ENCODE assay signal across 1 cellular context in the genomic region with DNA sequence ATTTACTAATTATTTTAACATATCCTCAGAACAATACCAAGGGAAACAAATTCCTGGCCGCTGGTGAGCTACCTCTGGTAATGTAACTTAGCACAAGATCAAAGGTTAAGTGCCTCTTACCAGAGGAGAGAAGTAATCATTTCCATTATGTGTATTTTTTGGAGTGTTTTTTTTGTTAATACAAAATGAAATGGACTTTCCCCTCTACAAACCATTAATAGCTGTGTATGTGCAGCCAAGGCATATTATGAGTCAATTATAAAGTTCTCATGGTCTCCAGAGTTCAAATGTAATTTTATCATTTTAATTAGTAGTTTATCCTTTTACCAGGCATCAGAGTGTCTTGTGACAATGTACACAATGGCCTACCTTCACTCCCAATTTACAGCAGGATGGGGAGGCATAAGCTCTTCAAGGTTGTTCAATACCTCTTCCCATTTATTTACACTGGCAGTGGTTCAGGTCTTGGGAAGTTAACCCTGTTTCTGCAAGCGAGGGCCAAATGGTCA.
TF ChIP-seq lines count a peak whose summit lies in the region.

No MANE protein-coding gene starts in this region.

TF ChIP-seq in HEK293, 187 proteins besides CTCF, POLR2A, EP300 and RAD21 (continued from another document):
- TF ChIP-seq ZNF398 (tag by site-specific recombination; IDR thresholded peaks at IDR 0.05) (no peak), WT1 (tag by site-specific recombination; IDR thresholded peaks at IDR 0.05) (peak; percentile 97), ZNF843 (tag by site-specific recombination; IDR thresholded peaks at IDR 0.05) (0 out of 2 replicates have a peak, but pooled peaks have one; percentile 44), SP7 (tag by site-specific recombination; IDR thresholded peaks at IDR 0.05) (peak; percentile 89), FEZF1 (tag by site-specific recombination; IDR thresholded peaks at IDR 0.05) (peak; percentile 40), ZFP37 (tag by site-specific recombination; IDR thresholded peaks at IDR 0.05) (no peak), PRDM6 (tag by site-specific recombination; IDR thresholded peaks at IDR 0.05) (peak; percentile 70; the same call in 1 of the 2 replicates), OVOL3 (tag by site-specific recombination; IDR thresholded peaks at IDR 0.05) (peak; percentile 26; the same call in 1 of the 2 replicates)
- TF ChIP-seq, protein P1, sequence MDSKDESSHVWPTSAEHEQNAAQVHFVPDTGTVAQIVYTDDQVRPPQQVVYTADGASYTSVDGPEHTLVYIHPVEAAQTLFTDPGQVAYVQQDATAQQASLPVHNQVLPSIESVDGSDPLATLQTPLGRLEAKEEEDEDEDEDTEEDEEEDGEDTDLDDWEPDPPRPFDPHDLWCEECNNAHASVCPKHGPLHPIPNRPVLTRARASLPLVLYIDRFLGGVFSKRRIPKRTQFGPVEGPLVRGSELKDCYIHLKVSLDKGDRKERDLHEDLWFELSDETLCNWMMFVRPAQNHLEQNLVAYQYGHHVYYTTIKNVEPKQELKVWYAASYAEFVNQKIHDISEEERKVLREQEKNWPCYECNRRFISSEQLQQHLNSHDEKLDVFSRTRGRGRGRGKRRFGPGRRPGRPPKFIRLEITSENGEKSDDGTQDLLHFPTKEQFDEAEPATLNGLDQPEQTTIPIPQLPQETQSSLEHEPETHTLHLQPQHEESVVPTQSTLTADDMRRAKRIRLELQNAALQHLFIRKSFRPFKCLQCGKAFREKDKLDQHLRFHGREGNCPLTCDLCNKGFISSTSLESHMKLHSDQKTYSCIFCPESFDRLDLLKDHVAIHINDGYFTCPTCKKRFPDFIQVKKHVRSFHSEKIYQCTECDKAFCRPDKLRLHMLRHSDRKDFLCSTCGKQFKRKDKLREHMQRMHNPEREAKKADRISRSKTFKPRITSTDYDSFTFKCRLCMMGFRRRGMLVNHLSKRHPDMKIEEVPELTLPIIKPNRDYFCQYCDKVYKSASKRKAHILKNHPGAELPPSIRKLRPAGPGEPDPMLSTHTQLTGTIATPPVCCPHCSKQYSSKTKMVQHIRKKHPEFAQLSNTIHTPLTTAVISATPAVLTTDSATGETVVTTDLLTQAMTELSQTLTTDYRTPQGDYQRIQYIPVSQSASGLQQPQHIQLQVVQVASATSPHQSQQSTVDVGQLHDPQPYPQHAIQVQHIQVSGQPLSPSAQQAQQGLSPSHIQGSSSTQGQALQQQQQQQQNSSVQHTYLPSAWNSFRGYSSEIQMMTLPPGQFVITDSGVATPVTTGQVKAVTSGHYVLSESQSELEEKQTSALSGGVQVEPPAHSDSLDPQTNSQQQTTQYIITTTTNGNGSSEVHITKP (tag by site-specific recombination; IDR thresholded peaks at IDR 0.05): peak; percentile 39
